Comparison of ENCODE assay signal across 1 cellular context in the genomic region with DNA sequence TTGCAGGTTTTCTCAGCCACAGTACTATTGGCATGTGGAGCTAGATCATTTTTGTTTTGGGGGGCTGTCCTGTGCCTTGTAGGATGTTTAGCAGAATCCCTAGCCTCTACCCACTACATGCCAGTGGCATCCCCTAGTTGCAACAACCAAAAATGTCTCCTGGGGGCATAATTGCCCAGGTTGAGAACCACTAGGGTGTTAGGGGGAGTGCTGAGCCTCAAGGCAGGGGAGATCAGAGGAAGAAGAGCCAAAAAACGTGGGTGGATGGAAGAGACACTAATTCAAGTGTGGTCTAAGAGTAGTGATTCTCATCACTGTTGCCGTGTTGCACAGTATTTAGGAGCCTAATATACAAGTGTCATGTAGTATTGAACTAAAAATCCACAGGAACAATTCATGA.
TF ChIP-seq lines count a peak whose summit lies in the region.

No MANE protein-coding gene starts in this region.

TF ChIP-seq in K562, 482 proteins besides CTCF, POLR2A, EP300 and RAD21:
- no peak for TF ChIP-seq ERF (CRISPR knock-in tag; IDR thresholded peaks at IDR 0.05)
- peak; percentile 56 for TF ChIP-seq EGR1 (conservative IDR thresholded peaks at IDR 0.05)
